In the genomic region with DNA sequence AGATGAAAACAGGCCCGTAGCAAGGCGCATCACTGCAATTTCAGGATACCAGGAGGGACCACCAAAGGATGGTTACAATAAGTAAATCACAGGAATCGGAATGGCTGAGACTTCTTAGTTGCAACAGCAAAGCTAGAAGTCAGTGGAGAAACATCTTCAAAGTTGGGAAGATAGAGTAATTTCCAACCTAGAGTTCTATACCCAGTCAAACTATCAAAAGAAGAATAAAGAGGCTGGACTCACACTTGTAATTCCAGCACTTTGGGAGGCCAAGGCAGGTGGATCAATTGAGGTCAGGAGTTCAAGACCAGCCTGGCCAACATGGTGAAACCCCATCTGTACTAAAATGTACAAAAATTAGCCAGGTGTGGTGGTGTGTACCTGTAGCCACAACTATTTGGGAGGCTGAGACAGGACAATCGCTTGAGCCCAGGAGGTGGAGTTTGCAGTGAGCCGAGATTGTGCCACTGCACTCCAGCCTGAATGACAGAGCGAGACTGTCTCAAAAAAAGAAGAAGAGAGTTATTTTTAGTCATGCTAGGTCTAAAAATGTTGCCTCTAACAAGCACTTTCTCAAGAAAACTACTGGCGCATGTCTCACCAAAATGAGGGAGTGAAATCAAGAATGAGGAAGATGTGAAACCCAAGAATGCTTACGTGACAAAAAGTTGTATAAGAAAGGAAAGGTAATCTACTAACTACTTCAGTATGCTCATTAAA, we compare ENCODE assay signal across 29 cellular contexts.
A peak's percentile ranks its signal among the peaks of the same experiment; 100 is the strongest.
DNase-seq lines count a peak whose midpoint lies in the region; ATAC-seq and TF ChIP-seq lines count a peak whose summit lies in the region.
"Had no signal": no experiment of that assay in that cellular context is flagged by ENCODE, and none has a peak within 500 bp of the region (broad histone marks: within the 10 kb centered on the region; RNA-seq: fewer than 3 reads in every experiment).

No MANE protein-coding gene starts in this region.

- peak; percentile 74 for DNase-seq in GM06990 (ENCODE audit: extremely low read depth, insufficient read length)
- DNase-seq in NOMO-1 treated with DMSO at 0.1 percent for 48 hours (lab: John Stamatoyannopoulos, UW; ENCODE audit: unreplicated experiment): peak; percentile 80
- peak; percentile 29 for DNase-seq in germinal center (ENCODE audit: low spot score)
- no peak for DNase-seq in NCI-H2029 (lab: John Stamatoyannopoulos, UW)
- no peak for DNase-seq in Caco-2
- DNase-seq in AML-193 (lab: John Stamatoyannopoulos, UW): no peak
- DNase-seq: activated CD4-positive, alpha-beta T cell treated with anti-CD3 and anti-CD28 coated beads, Interleukin-2, amount 50 U/mL, for 1 hour; cortex of kidney; EL; endodermal cell; esophagus squamous epithelium; islet precursor cell; NCI-H1694; NCI-H2171 treated with DMSO at 0.1 percent for 48 hours; NCI-H524; NK-92 treated with Interleukin-12 subunit alpha and Interleukin-12 subunit beta, amount 100 ng/mL, for 24 hours; ovary; testis; WERI-Rb-1 had no signal

- peaks cover 19% of the 10 kb centered on the region for H3K9me3 ChIP-seq in Caco-2
- H3K9me3 ChIP-seq: HAP-1, testis, vagina had no signal

- no peak overlapping the region for H3K4me3 ChIP-seq in GM06990 (replicated peaks; ENCODE audit: low read depth, low read length)
- H3K4me3 ChIP-seq in Caco-2 (ENCODE audit: low read depth, low read length): no peak overlapping the region
- H3K4me3 ChIP-seq: esophagus squamous epithelium, HAP-1, ovary, testis, vagina had no signal

- ATAC-seq in HG03460 (IDR thresholded peaks at IDR 0.05; ENCODE audit: unreplicated experiment) (peak; percentile 48), HG03354 (IDR thresholded peaks at IDR 0.05; ENCODE audit: poor library complexity, severe bottlenecking, unreplicated experiment) (no peak)
- ATAC-seq: natural killer cell treated with Interleukin-12 subunit alpha and Interleukin-12 subunit beta and Interleukin-15 and Interleukin-18, amount 100 ng/mL, for 72 hours; SK-N-SH treated with all-trans-retinoic acid at 6 μM for 48 hours; stimulated activated effector memory CD8-positive, alpha-beta T cell treated with anti-CD3 and anti-CD28 coated beads, Interleukin-12 subunit alpha, Interleukin-12 subunit beta, amount 100 ng/mL, for 72 hours had no signal

- no peaks in the 10 kb centered on the region for H3K4me1 Mint-ChIP-seq in Caco-2 (ENCODE audit: low read depth, unreplicated experiment)
- H3K4me1 Mint-ChIP-seq: activated naive CD4-positive, alpha-beta T cell treated with anti-CD3 and anti-CD28 coated beads, Interleukin-2, amount 50 U/mL, for 24 hours; stimulated activated effector memory CD8-positive, alpha-beta T cell treated with anti-CD3 and anti-CD28 coated beads, Interleukin-12 subunit alpha, Interleukin-12 subunit beta, amount 100 ng/mL, for 72 hours had no signal

- H3K36me3 Mint-ChIP-seq in Caco-2 (ENCODE audit: insufficient read depth, unreplicated experiment): peaks cover 23% of the 10 kb centered on the region

- TF ChIP-seq CTCF in GM06990 (IDR thresholded peaks at IDR 0.05; ENCODE audit: insufficient read depth, low read length, poor library complexity, severe bottlenecking): no peak
- no peak for TF ChIP-seq CTCF in Caco-2 (IDR thresholded peaks at IDR 0.05; ENCODE audit: insufficient read depth in 1 of 2, low read depth in 1 of 2, low read length in 1 of 2, severe bottlenecking in 1 of 2, unreplicated experiment in 1 of 2)

- no peak overlapping the region for H3K4me3 Mint-ChIP-seq in Caco-2 (ENCODE audit: unreplicated experiment)
- H3K4me3 Mint-ChIP-seq: activated naive CD4-positive, alpha-beta T cell treated with anti-CD3 and anti-CD28 coated beads, Interleukin-2, amount 50 U/mL, for 24 hours; activated T-helper 1 cell treated with anti-CD3 and anti-CD28 coated beads, Interleukin-12 subunit alpha, Interleukin-12 subunit beta, Interleukin-2, Interleukin-4 antibody, amounts not matched to agents 30 ng/mL and 10 ng/mL and 1 ng/mL, durations not matched to agents 14 hours and 24 hours and 36 hours; CD14-positive monocyte; endodermal cell; natural killer cell treated with Interleukin-12 subunit alpha and Interleukin-12 subunit beta and Interleukin-15 and Interleukin-18, amount 100 ng/mL, for 72 hours; stimulated activated effector memory CD8-positive, alpha-beta T cell treated with anti-CD3 and anti-CD28 coated beads, Interleukin-12 subunit alpha, Interleukin-12 subunit beta, amount 100 ng/mL, for 72 hours had no signal

- peaks cover 48% of the 10 kb centered on the region for H3K9me3 Mint-ChIP-seq in Caco-2 (ENCODE audit: unreplicated experiment)

- CTCF ChIA-PET in Caco-2 (lab: Charles Lee): no interaction called here

- intact Hi-C loops in Caco-2 (cut with micrococcal nuclease; ENCODE audit: unreplicated experiment): no loop called here

- H3K27me3 Mint-ChIP-seq in Caco-2 (ENCODE audit: insufficient read depth, unreplicated experiment): no peaks in the 10 kb centered on the region
- H3K27me3 Mint-ChIP-seq: activated naive CD4-positive, alpha-beta T cell treated with anti-CD3 and anti-CD28 coated beads, Interleukin-2, amount 50 U/mL, for 24 hours; natural killer cell treated with Interleukin-12 subunit alpha and Interleukin-12 subunit beta and Interleukin-15 and Interleukin-18, amount 100 ng/mL, for 72 hours had no signal

- H3K27me3 ChIP-seq in GM06990 (replicated peaks; ENCODE audit: control insufficient read depth, insufficient read depth, low read length): no peaks in the 10 kb centered on the region
- H3K27me3 ChIP-seq in Caco-2 (replicated peaks; ENCODE audit: control insufficient read depth, insufficient read depth, low read length): no peaks in the 10 kb centered on the region
- H3K27me3 ChIP-seq: esophagus squamous epithelium, ovary, testis, vagina had no signal

- POLR2A ChIA-PET in Caco-2 (lab: Charles Lee): no interaction called here

- H3K36me3 ChIP-seq in GM06990 (ENCODE audit: control insufficient read depth, insufficient read depth, low read length): no peaks in the 10 kb centered on the region
- no peaks in the 10 kb centered on the region; the same call in 1 of the 2 replicates for H3K36me3 ChIP-seq in Caco-2 (ENCODE audit: control insufficient read depth, insufficient read depth, low read length)
- H3K36me3 ChIP-seq: HAP-1, ovary had no signal

- H3K27ac Mint-ChIP-seq in Caco-2 (ENCODE audit: unreplicated experiment): no peak overlapping the region
- H3K27ac Mint-ChIP-seq: activated naive CD4-positive, alpha-beta T cell treated with anti-CD3 and anti-CD28 coated beads, Interleukin-2, amount 50 U/mL, for 24 hours; activated T-helper 1 cell treated with anti-CD3 and anti-CD28 coated beads, Interleukin-12 subunit alpha, Interleukin-12 subunit beta, Interleukin-2, Interleukin-4 antibody, amounts not matched to agents 30 ng/mL and 10 ng/mL and 1 ng/mL, durations not matched to agents 14 hours and 24 hours and 36 hours; endodermal cell; natural killer cell treated with Interleukin-12 subunit alpha and Interleukin-12 subunit beta and Interleukin-15 and Interleukin-18, amount 100 ng/mL, for 72 hours; stimulated activated effector memory CD8-positive, alpha-beta T cell treated with anti-CD3 and anti-CD28 coated beads, Interleukin-12 subunit alpha, Interleukin-12 subunit beta, amount 100 ng/mL, for 72 hours had no signal

- no TSS peak for BruUV-seq in Caco-2 (replicated peaks; lab: Mats Ljungman, UMichigan)

- H3K4me1 ChIP-seq in Caco-2: no peaks in the 10 kb centered on the region
- H3K4me1 ChIP-seq: esophagus squamous epithelium, vagina had no signal

Comparison
In these comparisons a context has a peak if more than half of its experiments do, and no peak if none do; other contexts are left out.
1. DNase-seq: peak in GM06990 (single experiment), NOMO-1 treated with DMSO at 0.1 percent for 48 hours (single experiment) and germinal center (single experiment); none in NCI-H2029 (single experiment), Caco-2 (0 of 2) and AML-193 (0 of 2).